Comparison of ENCODE assay signal across 2 cellular contexts in the genomic region with DNA sequence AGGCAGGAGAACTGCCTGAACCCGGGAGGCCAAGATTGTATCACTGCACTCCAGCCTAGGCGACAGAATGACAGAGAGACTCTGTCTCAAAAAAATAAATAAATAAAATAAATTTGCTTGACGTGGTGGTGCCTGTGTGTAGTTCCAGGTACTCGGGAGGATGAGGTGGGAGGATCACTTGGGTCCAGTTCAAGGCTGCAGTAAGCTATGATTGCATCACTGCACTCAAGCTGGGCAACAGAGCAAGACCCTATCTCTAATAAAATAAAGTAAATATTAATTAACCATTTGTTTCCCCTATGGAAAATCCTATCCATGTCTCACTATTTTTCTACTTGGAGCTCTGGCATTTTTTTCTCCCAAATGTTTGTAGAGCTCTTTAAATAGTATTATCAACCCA.
TF ChIP-seq lines count a peak whose summit lies in the region.

No MANE protein-coding gene starts in this region.

TF ChIP-seq in HepG2, 621 proteins besides CTCF, POLR2A, EP300 and RAD21:
- TF ChIP-seq SAP130 (CRISPR knock-in tag; IDR thresholded peaks at IDR 0.05; ENCODE audit: low read depth): no peak
- peak; percentile 68; the same call in 1 of the 2 replicates for TF ChIP-seq ZNF121 (CRISPR knock-in tag; IDR thresholded peaks at IDR 0.05)

TF ChIP-seq in K562, 482 proteins besides CTCF, POLR2A, EP300 and RAD21:
- TF ChIP-seq RBM25 (IDR thresholded peaks at IDR 0.05; ENCODE audit: low read depth, low read length, severe bottlenecking) (peak; percentile 53), BCOR (IDR thresholded peaks at IDR 0.05) (no peak), ZNF121 (CRISPR knock-in tag; conservative IDR thresholded peaks at IDR 0.05) (peak; percentile 71), CEBPB (tag; IDR thresholded peaks at IDR 0.05) (peak; percentile 15; the same call in 1 of the 2 replicates), CEBPG (CRISPR knock-in tag; IDR thresholded peaks at IDR 0.05) (no peak), CEBPG (tag; conservative IDR thresholded peaks at IDR 0.05 in 1 of 2, IDR thresholded peaks at IDR 0.05 in 1 of 2) (0 out of 4 replicates have a peak, but pooled peaks of 1 of the 2 experiments have one; percentile 7), ZNF695 (CRISPR knock-in tag; IDR thresholded peaks at IDR 0.05) (no peak), ZNF197 (CRISPR knock-in tag; IDR thresholded peaks at IDR 0.05; ENCODE audit: low read depth) (no peak)
- TF ChIP-seq, protein P1, sequence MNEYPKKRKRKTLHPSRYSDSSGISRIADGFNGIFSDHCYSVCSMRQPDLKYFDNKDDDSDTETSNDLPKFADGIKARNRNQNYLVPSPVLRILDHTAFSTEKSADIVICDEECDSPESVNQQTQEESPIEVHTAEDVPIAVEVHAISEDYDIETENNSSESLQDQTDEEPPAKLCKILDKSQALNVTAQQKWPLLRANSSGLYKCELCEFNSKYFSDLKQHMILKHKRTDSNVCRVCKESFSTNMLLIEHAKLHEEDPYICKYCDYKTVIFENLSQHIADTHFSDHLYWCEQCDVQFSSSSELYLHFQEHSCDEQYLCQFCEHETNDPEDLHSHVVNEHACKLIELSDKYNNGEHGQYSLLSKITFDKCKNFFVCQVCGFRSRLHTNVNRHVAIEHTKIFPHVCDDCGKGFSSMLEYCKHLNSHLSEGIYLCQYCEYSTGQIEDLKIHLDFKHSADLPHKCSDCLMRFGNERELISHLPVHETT (CRISPR knock-in tag; conservative IDR thresholded peaks at IDR 0.05 in 1 of 2, IDR thresholded peaks at IDR 0.05 in 1 of 2): no peak
- TF ChIP-seq, protein P2, sequence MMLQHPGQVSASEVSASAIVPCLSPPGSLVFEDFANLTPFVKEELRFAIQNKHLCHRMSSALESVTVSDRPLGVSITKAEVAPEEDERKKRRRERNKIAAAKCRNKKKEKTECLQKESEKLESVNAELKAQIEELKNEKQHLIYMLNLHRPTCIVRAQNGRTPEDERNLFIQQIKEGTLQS (IDR thresholded peaks at IDR 0.05): peak; percentile 33; the same call in 1 of the 2 replicates
- TF ChIP-seq, protein P2 (CRISPR knock-in tag; conservative IDR thresholded peaks at IDR 0.05): no peak
TF ChIP-seq in K562: peak in this region for 5.
